In the genomic region with DNA sequence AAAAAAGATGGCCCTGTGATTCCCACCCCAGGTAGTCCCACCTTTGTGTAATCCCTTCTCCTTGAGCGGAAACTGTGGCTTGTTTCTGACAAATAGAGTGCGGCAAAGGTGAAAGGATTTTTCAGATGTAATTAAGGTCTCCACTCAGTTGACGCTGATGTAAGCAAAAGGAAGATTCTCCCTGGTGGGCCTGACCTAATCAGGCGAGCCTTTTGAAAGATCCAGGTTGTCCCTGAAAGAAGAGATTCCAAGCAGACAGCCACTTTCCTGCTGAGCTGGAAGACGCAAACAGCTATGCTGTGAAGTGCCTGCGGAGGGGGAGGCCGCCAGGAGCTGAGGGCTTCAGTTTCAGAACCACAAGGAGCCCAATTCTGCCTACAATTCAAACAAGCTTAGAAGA, we compare ENCODE assay signal across 33 cellular contexts. TPM values are rescaled to one million over a fixed set of nuclear protein-coding genes. Genes with fewer than 3 reads are reported as not detected.
"Had no signal": no experiment of that assay in that cellular context is flagged by ENCODE, and none has a peak within 500 bp of the region (broad histone marks: within the 10 kb centered on the region; RNA-seq: fewer than 3 reads in every experiment).

No MANE protein-coding gene starts in this region.

- H3K27ac ChIP-seq: ascending aorta, cardiac muscle cell, VCaP had no signal

- H3K27me3 ChIP-seq: ascending aorta, cardiac muscle cell had no signal

- H3K4me3 ChIP-seq: ascending aorta, cardiac muscle cell had no signal

- DNase-seq: activated B cell treated with CpG ODN at 0.5 μM for 24 hours; activated CD4-positive, alpha-beta memory T cell treated with anti-CD3 and anti-CD28 coated beads for 36 hours; activated CD4-positive, alpha-beta T cell treated with anti-CD3 and anti-CD28 coated beads for 48 hours; activated CD4-positive, alpha-beta T cell treated with anti-CD3 and anti-CD28 coated beads, Interleukin-2, amount 10 ng/mL, durations not matched to agents 7 days and 5 days; activated CD4-positive, CD25-positive, alpha-beta regulatory T cell treated with anti-CD3 and anti-CD28 coated beads, Interleukin-2, amount 50 U/mL, for 72 hours; activated CD8-positive, alpha-beta memory T cell treated with anti-CD3 and anti-CD28 coated beads, Interleukin-2, amount 50 U/mL, for 4 hours; activated CD8-positive, alpha-beta T cell treated with anti-CD3 and anti-CD28 coated beads for 36 hours; activated effector memory CD4-positive, alpha-beta T cell treated with anti-CD3 and anti-CD28 coated beads, Interleukin-2, amount 50 U/mL, for 16 hours; activated gamma-delta T cell treated with Interleukin-2 at 50 U/mL for 16 hours; activated naive CD4-positive, alpha-beta T cell; activated naive CD4-positive, alpha-beta T cell treated with anti-CD3 and anti-CD28 coated beads for 36 hours; activated naive CD4-positive, alpha-beta T cell treated with anti-CD3 and anti-CD28 coated beads, Interleukin-2, amount 50 U/mL, for 16 hours; activated naive CD8-positive, alpha-beta T cell treated with anti-CD3 and anti-CD28 coated beads, Interleukin-2, amount 10 ng/mL, durations not matched to agents 7 days and 5 days; activated naive CD8-positive, alpha-beta T cell treated with anti-CD3 and anti-CD28 coated beads, Interleukin-2, amount 50 U/mL, for 24 hours; activated T-cell treated with anti-CD3 and anti-CD28 coated beads for 4 hours; activated T-cell treated with anti-CD3 and anti-CD28 coated beads, Interleukin-2, amount 50 U/mL, for 1 hour; activated T-cell treated with anti-CD3 and anti-CD28 coated beads, Interleukin-2, amount 50 U/mL, for 4 hours; activated T-cell treated with anti-CD3 and anti-CD28 coated beads, Interleukin-2, amount 50 U/mL, for 72 hours; amygdala; anterior cingulate cortex; caudate nucleus; cerebellar nuclear complex; T-helper 1 cell; T-helper 2 cell; T-helper 9 cell had no signal

- H3K36me3 ChIP-seq: ascending aorta, cardiac muscle cell had no signal

- ATAC-seq: activated CD8-positive, alpha-beta T cell treated with anti-CD3 and anti-CD28 coated beads for 36 hours; activated naive CD4-positive, alpha-beta T cell treated with anti-CD3 and anti-CD28 coated beads, Interleukin-2, amount 50 U/mL, for 72 hours; activated naive CD8-positive, alpha-beta T cell treated with anti-CD3 and anti-CD28 coated beads, Interleukin-2, amount 50 U/mL, for 24 hours; activated T-cell treated with anti-CD3 and anti-CD28 coated beads, Interleukin-2, amount 50 U/mL, for 4 hours; activated T-cell treated with anti-CD3 and anti-CD28 coated beads, Interleukin-2, amount 50 U/mL, for 72 hours; activated T-helper 17 cell treated with anti-CD3 and anti-CD28 coated beads, Interleukin-2, amount 50 U/mL, for 72 hours had no signal

- H3K9me3 ChIP-seq: ascending aorta had no signal

- FAIRE-seq: bronchial epithelial cell, TTC549 had no signal

RNA-seq across cellular contexts. Expression of a gene that starts 24.1 kb away (rescaled TPM):
- total RNA-seq: activated B cell treated with CpG ODN at 0.5 μM for 24 hours; activated CD4-positive, alpha-beta memory T cell treated with anti-CD3 and anti-CD28 coated beads for 36 hours; activated CD4-positive, alpha-beta T cell treated with anti-CD3 and anti-CD28 coated beads, Interleukin-2, amount 10 ng/mL, durations not matched to agents 7 days and 5 days; activated CD8-positive, alpha-beta memory T cell treated with anti-CD3 and anti-CD28 coated beads for 36 hours; activated naive CD8-positive, alpha-beta T cell treated with anti-CD3 and anti-CD28 coated beads, Interleukin-2, amount 10 ng/mL, durations not matched to agents 7 days and 5 days; activated T-cell treated with anti-CD3 and anti-CD28 coated beads, Interleukin-2, amount 50 U/mL, for 4 hours; activated T-helper 17 cell treated with anti-CD3 and anti-CD28 coated beads, Interleukin-2, amount 50 U/mL, for 72 hours had no signal
